ENCODE assay signal across 24 cellular contexts in the genomic region with DNA sequence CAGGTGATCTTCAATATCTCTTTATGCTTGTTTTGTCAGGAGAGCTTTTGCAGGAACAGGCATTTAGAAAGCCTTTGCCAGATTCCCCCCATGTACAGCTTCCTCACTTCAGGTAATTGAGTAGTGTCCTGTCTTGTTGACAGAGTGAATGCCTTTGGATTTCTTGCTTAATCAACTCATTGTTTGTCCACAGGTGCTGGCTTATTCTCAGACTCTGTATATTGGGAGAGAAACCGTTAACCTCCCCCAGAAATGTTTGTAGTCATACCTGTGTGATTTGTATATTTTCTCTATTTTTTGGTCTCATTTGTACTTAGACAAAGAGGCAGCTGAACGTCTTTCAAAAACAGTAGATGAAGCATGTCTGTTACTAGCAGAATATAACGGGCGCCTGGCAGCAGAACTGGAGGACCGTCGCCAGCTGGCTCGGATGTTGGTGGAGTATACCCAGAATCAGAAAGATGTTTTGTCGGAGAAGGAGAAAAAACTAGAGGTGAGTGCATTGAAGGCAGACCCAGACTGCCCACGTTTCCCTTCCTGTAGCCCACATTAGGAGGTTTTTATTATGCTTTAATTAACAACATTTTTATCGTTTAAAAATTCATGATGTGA. TPM values are rescaled to one million over a fixed set of nuclear protein-coding genes. Genes with fewer than 3 reads are reported as not detected.
A peak's percentile ranks its signal among the peaks of the same experiment; 100 is the strongest.
DNase-seq lines count a peak whose midpoint lies in the region; ATAC-seq, FAIRE-seq and TF ChIP-seq lines count a peak whose summit lies in the region.
"Had no signal": no experiment of that assay in that cellular context is flagged by ENCODE, and none has a peak within 500 bp of the region (broad histone marks: within the 10 kb centered on the region; RNA-seq: fewer than 3 reads in every experiment).

No MANE protein-coding gene starts in this region.

- H3K36me3 ChIP-seq in HepG2 (replicated peaks in 1 of 2; ENCODE audit: control insufficient read depth in 1 of 2, insufficient read depth in 2 of 2, low read length in 2 of 2): peaks cover 60 to 97% of the 10 kb centered on the region in 2 experiments
- H3K36me3 ChIP-seq in tibial artery: peaks cover 11 to 83% (median 52%) of the 10 kb centered on the region in 3 donors
- peaks cover 71% of the 10 kb centered on the region for H3K36me3 ChIP-seq in CD4-positive, alpha-beta memory T cell (ENCODE audit: insufficient read depth, low read length)

- no peak overlapping the region for H3K9ac ChIP-seq in HepG2 (ENCODE audit: insufficient read depth, low read depth, low read length)

- ATAC-seq in Right ventricle myocardium superior (ENCODE audit: poor library complexity) (peak; percentile 67), HepG2 (peak; percentile 22; the same call in 1 of the 3 replicates)
- ATAC-seq: activated naive CD4-positive, alpha-beta T cell treated with anti-CD3 and anti-CD28 coated beads, Interleukin-2, amount 50 U/mL, for 72 hours; GM23338; SK-N-SH treated with all-trans-retinoic acid at 6 μM for 48 hours had no signal

- BruUV-seq in HepG2 (replicated peaks; lab: Mats Ljungman, UMichigan): no TSS peak

- H3K27ac Mint-ChIP-seq in CD4-positive, alpha-beta memory T cell: no peak overlapping the region
- H3K27ac Mint-ChIP-seq: activated naive CD4-positive, alpha-beta T cell treated with anti-CD3 and anti-CD28 coated beads, Interleukin-2, amount 50 U/mL, for 72 hours; GM23338 had no signal

- H3K4me1 ChIP-seq in HepG2 (ENCODE audit: insufficient read depth, low read length): peaks cover 9% of the 10 kb centered on the region
- H3K4me1 ChIP-seq in tibial artery: peaks cover 0 to 27% (median 13%) of the 10 kb centered on the region in 4 donors
- no peaks in the 10 kb centered on the region for H3K4me1 ChIP-seq in CD4-positive, alpha-beta memory T cell (ENCODE audit: insufficient read depth, low read length)

- H3K9me3 ChIP-seq in HepG2 (ENCODE audit: low read length): no peaks in the 10 kb centered on the region
- no peaks in the 10 kb centered on the region for H3K9me3 ChIP-seq in tibial artery
- H3K9me3 ChIP-seq in CD4-positive, alpha-beta memory T cell (ENCODE audit: control insufficient read depth in 1 of 2, low read length in 2 of 2): no peaks in the 10 kb centered on the region

- no peak overlapping the region for H3K4me3 Mint-ChIP-seq in CD4-positive, alpha-beta memory T cell
- H3K4me3 Mint-ChIP-seq: GM23338 had no signal

- H3K79me2 ChIP-seq in HepG2 (ENCODE audit: insufficient read depth, low read length): no peaks in the 10 kb centered on the region

- peaks cover 51 to 67% of the 10 kb centered on the region in 2 donors for H3K36me3 Mint-ChIP-seq in CD4-positive, alpha-beta memory T cell

- H3K27me3 ChIP-seq in HepG2 (ENCODE audit: control insufficient read depth in 1 of 2, insufficient read depth in 2 of 2, low read length in 2 of 2): no peaks in the 10 kb centered on the region
- no peaks in the 10 kb centered on the region for H3K27me3 ChIP-seq in tibial artery
- no peaks in the 10 kb centered on the region for H3K27me3 ChIP-seq in CD4-positive, alpha-beta memory T cell (ENCODE audit: insufficient read depth, low read length)

- peaks cover 0 to 4% (median under 1%) of the 10 kb centered on the region in 4 donors for H3K4me1 Mint-ChIP-seq in CD4-positive, alpha-beta memory T cell
- H3K4me1 Mint-ChIP-seq: GM23338 had no signal

- no peak for TF ChIP-seq POLR2A in HepG2 (IDR thresholded peaks at IDR 0.05; ENCODE audit: insufficient read depth in 1 of 2, low read depth in 2 of 2, low read length in 2 of 2)

- intact Hi-C loops in Right ventricle myocardium superior (cut with DNase I): no loop called here
- intact Hi-C loops in cardiac septum (cut with DNase I): loop anchor here (2.0 kb wide), 1 partner anchor 99 kb away; a partner anchor contains a TSS
- intact Hi-C loops in HepG2 (cut with micrococcal nuclease; ENCODE audit: unreplicated experiment): no loop called here
- intact Hi-C loops in tibial artery (cut with DNase I; ENCODE audit: low total_unique reads): no loop called here
- intact Hi-C loops in CD4-positive, alpha-beta memory T cell (cut with micrococcal nuclease): no loop called here

- TF ChIP-seq RAD21 in HepG2 (CRISPR knock-in tag; IDR thresholded peaks at IDR 0.05): no peak

- CTCF ChIA-PET in HepG2 (lab: Yijun Ruan, JAX; ENCODE audit: low intra/inter-chr PET ratio, low total read pairs): no interaction called here
- CTCF ChIA-PET in CD4-positive, alpha-beta memory T cell (lab: Charles Lee; ENCODE audit: partially characterized antibody): interaction anchor here (1.4 to 1.7 kb wide), 2 partner anchors 8 to 156 kb away, joined by 3 to 8 read pairs; no protein-coding TSS in a partner anchor

- no peak for TF ChIP-seq CTCF in HepG2 (CRISPR knock-in tag; IDR thresholded peaks at IDR 0.05)
- TF ChIP-seq CTCF in tibial artery (IDR thresholded peaks at IDR 0.05): no peak

- H3K27ac ChIP-seq in HepG2 (ENCODE audit: extremely low read length, insufficient read depth, low read length): no peak overlapping the region
- peak overlapping the region; percentile 48 to 56 for H3K27ac ChIP-seq in tibial artery
- no peak overlapping the region for H3K27ac ChIP-seq in CD4-positive, alpha-beta memory T cell (ENCODE audit: low read depth, low read length)
- H3K27ac ChIP-seq: epithelial cell of prostate, skin epidermis had no signal

- POLR2A ChIA-PET in HepG2 (lab: Yijun Ruan, JAX): interaction anchor here (0.6 to 0.7 kb wide), 2 partner anchors 36 to 221 kb away, joined by 3 to 4 read pairs; no protein-coding TSS in a partner anchor
- POLR2A ChIA-PET in CD4-positive, alpha-beta memory T cell (lab: Charles Lee; ENCODE audit: partially characterized antibody): no interaction called here

- DNase-seq in Right ventricle myocardium superior (peak; percentile 58), cardiac septum (ENCODE audit: low spot score) (no peak), globus pallidus (ENCODE audit: low spot score) (peak; percentile 12), HepG2 (ENCODE audit: low spot score) (peak; percentile 41), tibial artery (peak; percentile 33 to 81), NCI-H1105 treated with DMSO at 0.1 percent for 48 hours (lab: John Stamatoyannopoulos, UW) (no peak)
- no peak for DNase-seq in CD4-positive, alpha-beta memory T cell
- no peak for DNase-seq in activated CD4-positive, alpha-beta T cell treated with anti-CD3 and anti-CD28 coated beads, Interleukin-2, amount 50 U/mL, for 1 hour
- DNase-seq: AML-193; cerebellar nuclear complex; DMS153; effector CD4-positive, alpha-beta T cell; NCI-H1436; NCI-H748 treated with DMSO at 0.1 percent for 48 hours; RPMI8226 had no signal

- no peak overlapping the region for H3K4me3 ChIP-seq in HepG2 (replicated peaks in 1 of 3; ENCODE audit: insufficient read depth in 1 of 3, low read depth in 2 of 3, low read length in 3 of 3)
- no peak overlapping the region for H3K4me3 ChIP-seq in tibial artery
- H3K4me3 ChIP-seq in CD4-positive, alpha-beta memory T cell (ENCODE audit: low read length in 2 of 2): no peak overlapping the region
- H3K4me3 ChIP-seq: GM23338, lung, skin epidermis had no signal

- no peaks in the 10 kb centered on the region for H4K20me1 ChIP-seq in HepG2 (ENCODE audit: insufficient read depth, low read length)

- no peaks in the 10 kb centered on the region for H3K27me3 Mint-ChIP-seq in CD4-positive, alpha-beta memory T cell

- in situ Hi-C loops in HepG2 (cut with HindIII; ENCODE audit: extremely low pct_ligation_motif_present, low pct_unique_long_range_greater_than_20kb): loop anchor here (25.0 kb wide), 1 partner anchor 346 kb away; no protein-coding TSS in a partner anchor

- no peak overlapping the region for H3K4me2 ChIP-seq in HepG2 (ENCODE audit: low read depth, low read length)
- H3K4me2 ChIP-seq: GM23338 had no signal

- WGBS in HepG2 (ENCODE audit: low lambda C conversion rate): 95% methylated on average over 10 of the region's 10 CpGs

- TF ChIP-seq EP300 in HepG2 (IDR thresholded peaks at IDR 0.05; ENCODE audit: low read depth in 2 of 2, low read length in 2 of 2) (no peak), HepG2 (CRISPR knock-in tag; IDR thresholded peaks at IDR 0.05; ENCODE audit: borderline replicate concordance) (no peak)

- no peak overlapping the region for H2AFZ ChIP-seq in HepG2 (ENCODE audit: low read length)
- H2AFZ ChIP-seq: GM23338 had no signal

- FAIRE-seq in HepG2 (lab: Jason Lieb, UNC): no peak
- FAIRE-seq: A204.1, G401.6, urothelium cell line had no signal

- H3K9me3 Mint-ChIP-seq in CD4-positive, alpha-beta memory T cell: no peaks in the 10 kb centered on the region
- H3K9me3 Mint-ChIP-seq: activated naive CD4-positive, alpha-beta T cell treated with anti-CD3 and anti-CD28 coated beads, Interleukin-2, amount 50 U/mL, for 72 hours; GM23338 had no signal

RNA-seq across cellular contexts. Expression of a gene that starts 32.3 kb away (rescaled TPM):
- total RNA-seq in Right ventricle myocardium superior (74.2 TPM), cardiac septum (62.2 TPM), HepG2 (2016; rRNA removed; fragmentation: Illumina TruSeq; extraction: Trizol) (41.5 and 45.6 TPM in 2 replicates)
- 88.9 and 116 TPM in 2 replicates for total RNA-seq in HepG2 (2016; cell fraction: cytosol; rRNA removed; fragmentation: Illumina TruSeq; extraction: Trizol; ENCODE audit: low read depth)
- 39.5 and 44.6 TPM in 2 replicates for total RNA-seq in HepG2 (2016; cell fraction: insoluble cytoplasmic fraction; rRNA removed; fragmentation: Illumina TruSeq; extraction: Trizol)
- 25.9 and 26.4 TPM in 2 replicates for total RNA-seq in HepG2 (2016; cell fraction: membrane; rRNA removed; fragmentation: Illumina TruSeq; extraction: Trizol)
- 54.7 and 73.0 TPM in 2 replicates for total RNA-seq in HepG2 (2016; cell fraction: nucleus; rRNA removed; fragmentation: Illumina TruSeq; extraction: Trizol)
- 29.7 and 31.1 TPM in 2 replicates for polyA plus RNA-seq in HepG2 (2011; rRNA removed)
- 16.3 and 23.0 TPM in 2 replicates for polyA plus RNA-seq in HepG2 (2011; cell fraction: cytosol; rRNA removed)
- polyA plus RNA-seq in HepG2 (2011; cell fraction: nucleus; rRNA removed): 23.9 and 28.8 TPM in 2 replicates
- 25.6 and 28.2 TPM in 2 replicates for polyA plus RNA-seq in HepG2 (2012)
- polyA plus RNA-seq in HepG2 (2016; cell fraction: cytosol; fragmentation: Illumina TruSeq; extraction: Trizol; ENCODE audit: low read depth): 1.9 and 2.1 TPM in 2 replicates
- 40.0 and 47.0 TPM in 2 replicates for polyA plus RNA-seq in HepG2 (2016; cell fraction: insoluble cytoplasmic fraction; fragmentation: Illumina TruSeq; extraction: Trizol; ENCODE audit: low read depth)
- 7.1 and 7.5 TPM in 2 replicates for polyA plus RNA-seq in HepG2 (2016; cell fraction: membrane; fragmentation: Illumina TruSeq; extraction: Trizol; ENCODE audit: low read depth)
- polyA plus RNA-seq in HepG2 (2016; cell fraction: nucleus; fragmentation: Illumina TruSeq; extraction: Trizol; ENCODE audit: insufficient read depth, low read depth): 61.9 and 76.1 TPM in 2 replicates
- polyA minus RNA-seq in HepG2 (2011; rRNA and poly(A)+ RNA removed; ENCODE audit: low replicate concordance): 39.2 and 72.4 TPM in 2 replicates
- polyA minus RNA-seq in HepG2 (2011; cell fraction: cytosol; rRNA and poly(A)+ RNA removed): 36.2 and 48.9 TPM in 2 replicates
- 98.0 and 104 TPM in 2 replicates for polyA minus RNA-seq in HepG2 (2011; cell fraction: nucleus; rRNA and poly(A)+ RNA removed)
- 10 to 100 TPM; 42.8 to 43.8 TPM for total RNA-seq in CD4-positive, alpha-beta memory T cell
- 1 to 10 TPM; 3.7 to 6.6 TPM for polyA plus RNA-seq in CD4-positive, alpha-beta memory T cell

RNA-seq across cellular contexts. Expression of a gene that starts 32.6 kb away (rescaled TPM):
- total RNA-seq in Right ventricle myocardium superior (11.9 TPM), cardiac septum (11.4 TPM), HepG2 (2016; rRNA removed; fragmentation: Illumina TruSeq; extraction: Trizol) (39.8 and 51.7 TPM in 2 replicates)
- 4.3 and 5.3 TPM in 2 replicates for total RNA-seq in HepG2 (2016; cell fraction: cytosol; rRNA removed; fragmentation: Illumina TruSeq; extraction: Trizol; ENCODE audit: low read depth)
- total RNA-seq in HepG2 (2016; cell fraction: insoluble cytoplasmic fraction; rRNA removed; fragmentation: Illumina TruSeq; extraction: Trizol): 39.0 and 48.3 TPM in 2 replicates
- total RNA-seq in HepG2 (2016; cell fraction: membrane; rRNA removed; fragmentation: Illumina TruSeq; extraction: Trizol): 12.1 and 12.8 TPM in 2 replicates
- 53.4 and 63.7 TPM in 2 replicates for total RNA-seq in HepG2 (2016; cell fraction: nucleus; rRNA removed; fragmentation: Illumina TruSeq; extraction: Trizol)
- 21.5 and 22.9 TPM in 2 replicates for polyA plus RNA-seq in HepG2 (2011; rRNA removed)
- polyA plus RNA-seq in HepG2 (2011; cell fraction: cytosol; rRNA removed): 15.4 and 16.2 TPM in 2 replicates
- 16.1 and 18.5 TPM in 2 replicates for polyA plus RNA-seq in HepG2 (2011; cell fraction: nucleus; rRNA removed)
- 15.4 and 20.9 TPM in 2 replicates for polyA plus RNA-seq in HepG2 (2012)
- 2.1 and 2.4 TPM in 2 replicates for polyA plus RNA-seq in HepG2 (2016; cell fraction: cytosol; fragmentation: Illumina TruSeq; extraction: Trizol; ENCODE audit: low read depth)
- 23.2 and 30.3 TPM in 2 replicates for polyA plus RNA-seq in HepG2 (2016; cell fraction: insoluble cytoplasmic fraction; fragmentation: Illumina TruSeq; extraction: Trizol; ENCODE audit: low read depth)
- polyA plus RNA-seq in HepG2 (2016; cell fraction: membrane; fragmentation: Illumina TruSeq; extraction: Trizol; ENCODE audit: low read depth): 3.8 and 4.7 TPM in 2 replicates
- polyA plus RNA-seq in HepG2 (2016; cell fraction: nucleus; fragmentation: Illumina TruSeq; extraction: Trizol; ENCODE audit: insufficient read depth, low read depth): 32.5 and 34.5 TPM in 2 replicates
- 67.8 and 87.6 TPM in 2 replicates for polyA minus RNA-seq in HepG2 (2011; rRNA and poly(A)+ RNA removed; ENCODE audit: low replicate concordance)
- 20.3 and 23.7 TPM in 2 replicates for polyA minus RNA-seq in HepG2 (2011; cell fraction: cytosol; rRNA and poly(A)+ RNA removed)
- polyA minus RNA-seq in HepG2 (2011; cell fraction: nucleus; rRNA and poly(A)+ RNA removed): 72.5 and 93.6 TPM in 2 replicates
- 10 to 100 TPM; 26.1 to 26.6 TPM for total RNA-seq in CD4-positive, alpha-beta memory T cell
- polyA plus RNA-seq in CD4-positive, alpha-beta memory T cell: 10 to 100 TPM; 13.0 to 19.6 TPM

Comparison
In these comparisons a context has a peak if more than half of its experiments do, and no peak if none do; other contexts are left out.
1. DNase-seq: peak in Right ventricle myocardium superior (single experiment), globus pallidus (single experiment), HepG2 (single experiment) and tibial artery (2 of 2); none in cardiac septum (single experiment), CD4-positive, alpha-beta memory T cell (0 of 5), NCI-H1105 treated with DMSO at 0.1 percent for 48 hours (single experiment) and activated CD4-positive, alpha-beta T cell treated with anti-CD3 and anti-CD28 coated beads, Interleukin-2, amount 50 U/mL, for 1 hour (single experiment).
2. H3K27ac ChIP-seq: peak in tibial artery (2 of 2); none in HepG2 (single experiment) and CD4-positive, alpha-beta memory T cell (single experiment).